Comparison of ENCODE assay signal across 1 cellular context in the genomic region with DNA sequence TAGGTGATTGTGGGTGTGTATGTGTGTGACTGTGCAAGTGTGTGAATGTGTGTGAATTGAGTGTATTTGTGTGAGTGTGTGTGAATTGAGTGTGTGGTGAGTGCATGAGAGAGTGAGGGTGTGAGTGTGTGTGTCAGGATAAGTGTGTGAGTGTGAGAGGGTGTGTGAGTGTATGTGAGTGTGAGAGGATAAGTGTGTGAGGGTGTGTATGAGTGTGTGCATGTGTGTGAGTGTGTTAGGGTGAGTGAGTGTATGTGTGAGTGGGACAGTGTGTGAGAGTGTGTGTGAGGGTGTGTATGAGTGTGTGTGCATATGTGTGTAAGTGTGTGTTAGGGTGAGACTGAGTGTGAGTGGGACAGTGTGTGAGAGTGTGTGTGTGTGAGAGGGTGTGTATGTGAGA.
TF ChIP-seq lines count a peak whose summit lies in the region.

No MANE protein-coding gene starts in this region.

TF ChIP-seq in HepG2, 621 proteins besides CTCF, POLR2A, EP300 and RAD21 (continues in another document):
- TF ChIP-seq ZBTB1 (CRISPR knock-in tag; IDR thresholded peaks at IDR 0.05; ENCODE audit: borderline replicate concordance) (no peak), ARID3A (IDR thresholded peaks at IDR 0.05; ENCODE audit: low read depth, low read length) (no peak), SOX6 (IDR thresholded peaks at IDR 0.05) (peak; percentile 50; the same call in 1 of the 2 replicates), SOX6 (CRISPR knock-in tag; IDR thresholded peaks at IDR 0.05) (no peak), ZMYM4 (CRISPR knock-in tag; IDR thresholded peaks at IDR 0.05) (no peak), LBX2 (CRISPR knock-in tag; IDR thresholded peaks at IDR 0.05; ENCODE audit: borderline replicate concordance) (no peak), NBN (conservative IDR thresholded peaks at IDR 0.05) (peak; percentile 38; the same call in 1 of the 2 replicates), MEIS1 (CRISPR knock-in tag; IDR thresholded peaks at IDR 0.05; ENCODE audit: borderline replicate concordance) (no peak), ZNF580 (CRISPR knock-in tag; IDR thresholded peaks at IDR 0.05; ENCODE audit: borderline replicate concordance, low read depth) (no peak), TSC22D2 (CRISPR knock-in tag; IDR thresholded peaks at IDR 0.05; ENCODE audit: borderline replicate concordance) (no peak), ZSCAN9 (CRISPR knock-in tag; IDR thresholded peaks at IDR 0.05; ENCODE audit: borderline replicate concordance) (no peak), KDM6A (CRISPR knock-in tag; IDR thresholded peaks at IDR 0.05; ENCODE audit: low read depth) (no peak), NONO (IDR thresholded peaks at IDR 0.05) (0 out of 2 replicates have a peak, but pooled peaks have one; percentile 61), NONO (CRISPR knock-in tag; conservative IDR thresholded peaks at IDR 0.05) (no peak), TBP (CRISPR knock-in tag; IDR thresholded peaks at IDR 0.05) (no peak), CENPT (CRISPR knock-in tag; IDR thresholded peaks at IDR 0.05; ENCODE audit: low read depth) (no peak), ZNF556 (CRISPR knock-in tag; IDR thresholded peaks at IDR 0.05; ENCODE audit: borderline replicate concordance) (no peak), NFRKB (IDR thresholded peaks at IDR 0.05) (peak; percentile 17; the same call in 1 of the 2 replicates), FOXC1 (CRISPR knock-in tag; IDR thresholded peaks at IDR 0.05; ENCODE audit: borderline replicate concordance) (no peak), ZNF207 (IDR thresholded peaks at IDR 0.05; ENCODE audit: borderline replicate concordance) (0 out of 2 replicates have a peak, but pooled peaks have one; percentile 73), IKZF1 (IDR thresholded peaks at IDR 0.05) (peak; percentile 90; the same call in 1 of the 2 replicates), KMT2B (CRISPR knock-in tag; IDR thresholded peaks at IDR 0.05) (no peak), GMEB2 (CRISPR knock-in tag; IDR thresholded peaks at IDR 0.05; ENCODE audit: low read depth) (no peak), ZNF724P (CRISPR knock-in tag; IDR thresholded peaks at IDR 0.05; ENCODE audit: borderline replicate concordance) (no peak), ZNF777 (CRISPR knock-in tag; IDR thresholded peaks at IDR 0.05) (no peak), ZNF780A (CRISPR knock-in tag; IDR thresholded peaks at IDR 0.05) (no peak), FOXP1 (IDR thresholded peaks at IDR 0.05) (peak; percentile 58), FOXP1 (CRISPR knock-in tag; IDR thresholded peaks at IDR 0.05) (no peak), LCORL (IDR thresholded peaks at IDR 0.05) (peak; percentile 15; the same call in 1 of the 2 replicates), LCORL (CRISPR knock-in tag; IDR thresholded peaks at IDR 0.05) (no peak), TFDP1 (CRISPR knock-in tag; IDR thresholded peaks at IDR 0.05; ENCODE audit: borderline replicate concordance) (no peak), ZNF253 (CRISPR knock-in tag; IDR thresholded peaks at IDR 0.05; ENCODE audit: borderline replicate concordance) (no peak), ZNF784 (CRISPR knock-in tag; IDR thresholded peaks at IDR 0.05; ENCODE audit: borderline replicate concordance) (no peak), HMG20B (CRISPR knock-in tag; conservative IDR thresholded peaks at IDR 0.05) (no peak), ETV6 (CRISPR knock-in tag; conservative IDR thresholded peaks at IDR 0.05) (no peak), BATF2 (CRISPR knock-in tag; IDR thresholded peaks at IDR 0.05) (no peak), DPF2 (CRISPR knock-in tag; IDR thresholded peaks at IDR 0.05; ENCODE audit: borderline replicate concordance, low read depth) (no peak), FOXA1 (IDR thresholded peaks at IDR 0.05) (peak; percentile 55), FOXA1 (CRISPR knock-in tag; IDR thresholded peaks at IDR 0.05) (no peak), PHF21A (CRISPR knock-in tag; IDR thresholded peaks at IDR 0.05) (no peak), TRIM22 (IDR thresholded peaks at IDR 0.05) (peak; percentile 76; the same call in 1 of the 2 replicates)
- TF ChIP-seq, protein P1, sequence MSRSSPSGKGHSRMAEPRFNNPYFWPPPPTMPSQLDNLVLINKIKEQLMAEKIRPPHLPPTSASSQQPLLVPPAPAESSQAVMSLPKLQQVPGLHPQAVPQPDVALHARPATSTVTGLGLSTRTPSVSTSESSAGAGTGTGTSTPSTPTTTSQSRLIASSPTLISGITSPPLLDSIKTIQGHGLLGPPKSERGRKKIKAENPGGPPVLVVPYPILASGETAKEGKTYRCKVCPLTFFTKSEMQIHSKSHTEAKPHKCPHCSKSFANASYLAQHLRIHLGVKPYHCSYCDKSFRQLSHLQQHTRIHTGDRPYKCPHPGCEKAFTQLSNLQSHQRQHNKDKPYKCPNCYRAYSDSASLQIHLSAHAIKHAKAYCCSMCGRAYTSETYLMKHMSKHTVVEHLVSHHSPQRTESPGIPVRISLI (CRISPR knock-in tag; IDR thresholded peaks at IDR 0.05; ENCODE audit: borderline replicate concordance): no peak
- TF ChIP-seq, protein P2, sequence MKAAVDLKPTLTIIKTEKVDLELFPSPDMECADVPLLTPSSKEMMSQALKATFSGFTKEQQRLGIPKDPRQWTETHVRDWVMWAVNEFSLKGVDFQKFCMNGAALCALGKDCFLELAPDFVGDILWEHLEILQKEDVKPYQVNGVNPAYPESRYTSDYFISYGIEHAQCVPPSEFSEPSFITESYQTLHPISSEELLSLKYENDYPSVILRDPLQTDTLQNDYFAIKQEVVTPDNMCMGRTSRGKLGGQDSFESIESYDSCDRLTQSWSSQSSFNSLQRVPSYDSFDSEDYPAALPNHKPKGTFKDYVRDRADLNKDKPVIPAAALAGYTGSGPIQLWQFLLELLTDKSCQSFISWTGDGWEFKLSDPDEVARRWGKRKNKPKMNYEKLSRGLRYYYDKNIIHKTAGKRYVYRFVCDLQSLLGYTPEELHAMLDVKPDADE (CRISPR knock-in tag; IDR thresholded peaks at IDR 0.05): no peak
- TF ChIP-seq, protein P3, sequence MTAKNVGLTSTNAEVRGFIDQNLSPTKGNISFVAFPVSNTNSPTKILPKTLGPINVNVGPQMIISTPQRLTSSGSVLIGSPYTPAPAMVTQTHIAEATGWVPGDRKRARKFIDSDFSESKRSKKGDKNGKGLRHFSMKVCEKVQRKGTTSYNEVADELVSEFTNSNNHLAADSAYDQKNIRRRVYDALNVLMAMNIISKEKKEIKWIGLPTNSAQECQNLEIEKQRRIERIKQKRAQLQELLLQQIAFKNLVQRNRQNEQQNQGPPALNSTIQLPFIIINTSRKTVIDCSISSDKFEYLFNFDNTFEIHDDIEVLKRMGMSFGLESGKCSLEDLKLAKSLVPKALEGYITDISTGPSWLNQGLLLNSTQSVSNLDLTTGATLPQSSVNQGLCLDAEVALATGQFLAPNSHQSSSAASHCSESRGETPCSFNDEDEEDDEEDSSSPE (CRISPR knock-in tag; IDR thresholded peaks at IDR 0.05): no peak
- TF ChIP-seq, protein P4, sequence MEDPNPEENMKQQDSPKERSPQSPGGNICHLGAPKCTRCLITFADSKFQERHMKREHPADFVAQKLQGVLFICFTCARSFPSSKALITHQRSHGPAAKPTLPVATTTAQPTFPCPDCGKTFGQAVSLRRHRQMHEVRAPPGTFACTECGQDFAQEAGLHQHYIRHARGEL (CRISPR knock-in tag; IDR thresholded peaks at IDR 0.05): no peak
- TF ChIP-seq, protein P5, sequence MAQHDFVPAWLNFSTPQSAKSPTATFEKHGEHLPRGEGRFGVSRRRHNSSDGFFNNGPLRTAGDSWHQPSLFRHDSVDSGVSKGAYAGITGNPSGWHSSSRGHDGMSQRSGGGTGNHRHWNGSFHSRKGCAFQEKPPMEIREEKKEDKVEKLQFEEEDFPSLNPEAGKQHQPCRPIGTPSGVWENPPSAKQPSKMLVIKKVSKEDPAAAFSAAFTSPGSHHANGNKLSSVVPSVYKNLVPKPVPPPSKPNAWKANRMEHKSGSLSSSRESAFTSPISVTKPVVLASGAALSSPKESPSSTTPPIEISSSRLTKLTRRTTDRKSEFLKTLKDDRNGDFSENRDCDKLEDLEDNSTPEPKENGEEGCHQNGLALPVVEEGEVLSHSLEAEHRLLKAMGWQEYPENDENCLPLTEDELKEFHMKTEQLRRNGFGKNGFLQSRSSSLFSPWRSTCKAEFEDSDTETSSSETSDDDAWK (CRISPR knock-in tag; IDR thresholded peaks at IDR 0.05): no peak
